Comparison of ENCODE assay signal across 1 cellular context in the genomic region with DNA sequence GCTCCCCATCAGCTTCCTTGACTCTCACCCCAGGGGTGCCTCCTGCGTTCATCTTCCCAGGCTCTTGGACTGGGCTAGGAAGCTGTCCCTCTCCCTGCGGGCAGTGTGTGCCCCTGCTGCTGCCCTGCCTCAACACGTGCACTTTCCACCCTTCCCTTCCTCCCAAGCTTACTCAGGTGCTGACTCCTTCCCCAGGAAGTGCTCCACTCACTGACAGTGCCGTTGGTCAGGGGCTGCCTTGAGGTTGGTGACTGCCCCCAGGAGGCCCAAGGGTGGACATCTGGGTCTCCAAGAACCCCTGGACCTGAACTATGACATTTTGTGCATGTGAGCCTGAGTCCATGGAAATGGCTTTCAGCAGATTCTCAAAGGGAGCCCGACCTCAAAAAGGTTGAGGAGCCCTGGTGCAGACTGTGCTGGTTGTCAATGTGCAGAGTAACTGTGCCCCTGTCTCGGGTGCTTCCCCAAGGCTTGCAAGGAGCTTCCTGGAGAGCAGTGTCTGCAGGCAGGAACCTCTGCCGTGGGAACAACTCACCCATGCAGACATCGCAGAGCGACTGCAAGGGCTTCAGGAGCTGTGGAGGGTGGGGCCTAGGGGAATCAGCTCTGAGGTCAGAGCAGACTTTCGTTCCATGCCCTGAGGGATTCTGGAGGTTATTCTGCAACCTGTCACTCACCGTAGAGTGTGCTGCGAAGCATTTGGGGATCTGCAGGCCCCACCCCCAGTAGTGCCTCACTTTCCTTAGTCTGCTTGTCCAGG.
TF ChIP-seq lines count a peak whose summit lies in the region.

No MANE protein-coding gene starts in this region.

TF ChIP-seq in HepG2, 621 proteins besides CTCF, POLR2A, EP300 and RAD21 (continued from another document):
- TF ChIP-seq, protein P1, sequence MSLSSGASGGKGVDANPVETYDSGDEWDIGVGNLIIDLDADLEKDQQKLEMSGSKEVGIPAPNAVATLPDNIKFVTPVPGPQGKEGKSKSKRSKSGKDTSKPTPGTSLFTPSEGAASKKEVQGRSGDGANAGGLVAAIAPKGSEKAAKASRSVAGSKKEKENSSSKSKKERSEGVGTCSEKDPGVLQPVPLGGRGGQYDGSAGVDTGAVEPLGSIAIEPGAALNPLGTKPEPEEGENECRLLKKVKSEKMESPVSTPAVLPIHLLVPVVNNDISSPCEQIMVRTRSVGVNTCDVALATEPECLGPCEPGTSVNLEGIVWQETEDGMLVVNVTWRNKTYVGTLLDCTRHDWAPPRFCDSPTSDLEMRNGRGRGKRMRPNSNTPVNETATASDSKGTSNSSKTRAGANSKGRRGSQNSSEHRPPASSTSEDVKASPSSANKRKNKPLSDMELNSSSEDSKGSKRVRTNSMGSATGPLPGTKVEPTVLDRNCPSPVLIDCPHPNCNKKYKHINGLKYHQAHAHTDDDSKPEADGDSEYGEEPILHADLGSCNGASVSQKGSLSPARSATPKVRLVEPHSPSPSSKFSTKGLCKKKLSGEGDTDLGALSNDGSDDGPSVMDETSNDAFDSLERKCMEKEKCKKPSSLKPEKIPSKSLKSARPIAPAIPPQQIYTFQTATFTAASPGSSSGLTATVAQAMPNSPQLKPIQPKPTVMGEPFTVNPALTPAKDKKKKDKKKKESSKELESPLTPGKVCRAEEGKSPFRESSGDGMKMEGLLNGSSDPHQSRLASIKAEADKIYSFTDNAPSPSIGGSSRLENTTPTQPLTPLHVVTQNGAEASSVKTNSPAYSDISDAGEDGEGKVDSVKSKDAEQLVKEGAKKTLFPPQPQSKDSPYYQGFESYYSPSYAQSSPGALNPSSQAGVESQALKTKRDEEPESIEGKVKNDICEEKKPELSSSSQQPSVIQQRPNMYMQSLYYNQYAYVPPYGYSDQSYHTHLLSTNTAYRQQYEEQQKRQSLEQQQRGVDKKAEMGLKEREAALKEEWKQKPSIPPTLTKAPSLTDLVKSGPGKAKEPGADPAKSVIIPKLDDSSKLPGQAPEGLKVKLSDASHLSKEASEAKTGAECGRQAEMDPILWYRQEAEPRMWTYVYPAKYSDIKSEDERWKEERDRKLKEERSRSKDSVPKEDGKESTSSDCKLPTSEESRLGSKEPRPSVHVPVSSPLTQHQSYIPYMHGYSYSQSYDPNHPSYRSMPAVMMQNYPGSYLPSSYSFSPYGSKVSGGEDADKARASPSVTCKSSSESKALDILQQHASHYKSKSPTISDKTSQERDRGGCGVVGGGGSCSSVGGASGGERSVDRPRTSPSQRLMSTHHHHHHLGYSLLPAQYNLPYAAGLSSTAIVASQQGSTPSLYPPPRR (CRISPR knock-in tag; IDR thresholded peaks at IDR 0.05; ENCODE audit: borderline replicate concordance) = 0 out of 2 replicates have a peak, but pooled peaks have one; percentile 14
- peak; percentile 58; the same call in 1 of the 2 replicates for TF ChIP-seq ZNF263 (CRISPR knock-in tag; IDR thresholded peaks at IDR 0.05)
- TF ChIP-seq ZNF232 (CRISPR knock-in tag; IDR thresholded peaks at IDR 0.05; ENCODE audit: borderline replicate concordance) = 0 out of 2 replicates have a peak, but pooled peaks have one; percentile 7
- 0 out of 2 replicates have a peak, but pooled peaks have one; percentile 1 for TF ChIP-seq ARID4A (CRISPR knock-in tag; IDR thresholded peaks at IDR 0.05; ENCODE audit: borderline replicate concordance)
- TF ChIP-seq ZNF660 (CRISPR knock-in tag; IDR thresholded peaks at IDR 0.05; ENCODE audit: borderline replicate concordance, low read depth) = no peak
- TF ChIP-seq GLI4 (CRISPR knock-in tag; IDR thresholded peaks at IDR 0.05; ENCODE audit: borderline replicate concordance) = 0 out of 2 replicates have a peak, but pooled peaks have one; percentile 21
- TF ChIP-seq DZIP1 (CRISPR knock-in tag; IDR thresholded peaks at IDR 0.05) = peak; percentile 42; the same call in 1 of the 2 replicates
- TF ChIP-seq, protein P2, sequence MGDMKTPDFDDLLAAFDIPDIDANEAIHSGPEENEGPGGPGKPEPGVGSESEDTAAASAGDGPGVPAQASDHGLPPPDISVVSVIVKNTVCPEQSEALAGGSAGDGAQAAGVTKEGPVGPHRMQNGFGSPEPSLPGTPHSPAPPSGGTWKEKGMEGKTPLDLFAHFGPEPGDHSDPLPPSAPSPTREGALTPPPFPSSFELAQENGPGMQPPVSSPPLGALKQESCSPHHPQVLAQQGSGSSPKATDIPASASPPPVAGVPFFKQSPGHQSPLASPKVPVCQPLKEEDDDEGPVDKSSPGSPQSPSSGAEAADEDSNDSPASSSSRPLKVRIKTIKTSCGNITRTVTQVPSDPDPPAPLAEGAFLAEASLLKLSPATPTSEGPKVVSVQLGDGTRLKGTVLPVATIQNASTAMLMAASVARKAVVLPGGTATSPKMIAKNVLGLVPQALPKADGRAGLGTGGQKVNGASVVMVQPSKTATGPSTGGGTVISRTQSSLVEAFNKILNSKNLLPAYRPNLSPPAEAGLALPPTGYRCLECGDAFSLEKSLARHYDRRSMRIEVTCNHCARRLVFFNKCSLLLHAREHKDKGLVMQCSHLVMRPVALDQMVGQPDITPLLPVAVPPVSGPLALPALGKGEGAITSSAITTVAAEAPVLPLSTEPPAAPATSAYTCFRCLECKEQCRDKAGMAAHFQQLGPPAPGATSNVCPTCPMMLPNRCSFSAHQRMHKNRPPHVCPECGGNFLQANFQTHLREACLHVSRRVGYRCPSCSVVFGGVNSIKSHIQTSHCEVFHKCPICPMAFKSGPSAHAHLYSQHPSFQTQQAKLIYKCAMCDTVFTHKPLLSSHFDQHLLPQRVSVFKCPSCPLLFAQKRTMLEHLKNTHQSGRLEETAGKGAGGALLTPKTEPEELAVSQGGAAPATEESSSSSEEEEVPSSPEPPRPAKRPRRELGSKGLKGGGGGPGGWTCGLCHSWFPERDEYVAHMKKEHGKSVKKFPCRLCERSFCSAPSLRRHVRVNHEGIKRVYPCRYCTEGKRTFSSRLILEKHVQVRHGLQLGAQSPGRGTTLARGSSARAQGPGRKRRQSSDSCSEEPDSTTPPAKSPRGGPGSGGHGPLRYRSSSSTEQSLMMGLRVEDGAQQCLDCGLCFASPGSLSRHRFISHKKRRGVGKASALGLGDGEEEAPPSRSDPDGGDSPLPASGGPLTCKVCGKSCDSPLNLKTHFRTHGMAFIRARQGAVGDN (CRISPR knock-in tag; IDR thresholded peaks at IDR 0.05) = peak; percentile 52
- 0 out of 2 replicates have a peak, but pooled peaks have one; percentile 17 for TF ChIP-seq ZNF891 (CRISPR knock-in tag; IDR thresholded peaks at IDR 0.05)
- TF ChIP-seq, protein P3, sequence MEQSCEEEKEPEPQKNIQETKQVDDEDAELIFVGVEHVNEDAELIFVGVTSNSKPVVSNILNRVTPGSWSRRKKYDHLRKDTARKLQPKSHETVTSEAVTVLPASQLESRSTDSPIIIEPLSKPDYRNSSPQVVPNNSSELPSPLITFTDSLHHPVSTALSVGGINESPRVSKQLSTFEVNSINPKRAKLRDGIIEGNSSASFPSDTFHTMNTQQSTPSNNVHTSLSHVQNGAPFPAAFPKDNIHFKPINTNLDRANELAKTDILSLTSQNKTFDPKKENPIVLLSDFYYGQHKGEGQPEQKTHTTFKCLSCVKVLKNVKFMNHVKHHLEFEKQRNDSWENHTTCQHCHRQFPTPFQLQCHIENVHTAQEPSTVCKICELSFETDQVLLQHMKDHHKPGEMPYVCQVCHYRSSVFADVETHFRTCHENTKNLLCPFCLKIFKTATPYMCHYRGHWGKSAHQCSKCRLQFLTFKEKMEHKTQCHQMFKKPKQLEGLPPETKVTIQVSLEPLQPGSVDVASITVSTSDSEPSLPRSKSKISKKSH (CRISPR knock-in tag; IDR thresholded peaks at IDR 0.05; ENCODE audit: borderline replicate concordance) = peak; percentile 30; the same call in 1 of the 2 replicates
- TF ChIP-seq KMT2A (CRISPR knock-in tag; IDR thresholded peaks at IDR 0.05) = no peak
- TF ChIP-seq AHR (CRISPR knock-in tag; IDR thresholded peaks at IDR 0.05) = no peak
TF ChIP-seq in HepG2: peak in this region for 10.
